In genomic region chr1:9603307-9603706, GRCh38 we compare ENCODE assay signal across 31 cellular contexts.
"Had no signal": no experiment of that assay in that cellular context is flagged by ENCODE, and none has a peak within 500 bp of the region (broad histone marks: within the 10 kb centered on the region; RNA-seq: fewer than 3 reads in every experiment).

No MANE protein-coding gene starts in this region.

- H3K4me1 ChIP-seq: ascending aorta, breast epithelium, colonic mucosa, gastroesophageal sphincter had no signal

- H3K4me1 Mint-ChIP-seq: activated CD4-positive, alpha-beta T cell treated with anti-CD3 and anti-CD28 coated beads for 36 hours; activated naive CD4-positive, alpha-beta T cell treated with anti-CD3 and anti-CD28 coated beads, Interleukin-2, amount 10 ng/mL, durations not matched to agents 7 days and 5 days; activated naive CD8-positive, alpha-beta T cell treated with anti-CD3 and anti-CD28 coated beads, Interleukin-2, amount 10 ng/mL, durations not matched to agents 7 days and 5 days had no signal

- H3K27ac Mint-ChIP-seq: activated CD4-positive, alpha-beta T cell treated with anti-CD3 and anti-CD28 coated beads for 36 hours; activated CD8-positive, alpha-beta T cell treated with anti-CD3 and anti-CD28 coated beads for 36 hours; activated naive CD4-positive, alpha-beta T cell treated with anti-CD3 and anti-CD28 coated beads, Interleukin-2, amount 10 ng/mL, durations not matched to agents 7 days and 5 days; activated naive CD4-positive, alpha-beta T cell treated with anti-CD3 and anti-CD28 coated beads, Interleukin-2, amount 50 U/mL, for 72 hours; activated naive CD8-positive, alpha-beta T cell treated with anti-CD3 and anti-CD28 coated beads, Interleukin-2, amount 10 ng/mL, durations not matched to agents 7 days and 5 days; activated T-cell treated with anti-CD3 and anti-CD28 coated beads, Interleukin-2, amount 50 U/mL, for 24 hours; activated T-cell treated with anti-CD3 and anti-CD28 coated beads, Interleukin-2, amount 50 U/mL, for 72 hours had no signal

- ATAC-seq: activated CD4-positive, alpha-beta T cell treated with anti-CD3 and anti-CD28 coated beads for 36 hours; activated CD8-positive, alpha-beta T cell treated with anti-CD3 and anti-CD28 coated beads for 36 hours; activated naive CD4-positive, alpha-beta T cell treated with anti-CD3 and anti-CD28 coated beads, Interleukin-2, amount 50 U/mL, for 72 hours; activated T-cell treated with anti-CD3 and anti-CD28 coated beads, Interleukin-2, amount 50 U/mL, for 72 hours; gastroesophageal sphincter had no signal

- H3K27ac ChIP-seq: ascending aorta, breast epithelium, cardiac muscle cell, colonic mucosa, epithelial cell of prostate, esophagus squamous epithelium, gastroesophageal sphincter had no signal

- H3K36me3 ChIP-seq: breast epithelium, colonic mucosa had no signal

- H3K9me3 Mint-ChIP-seq: activated CD8-positive, alpha-beta T cell treated with anti-CD3 and anti-CD28 coated beads for 36 hours; activated naive CD4-positive, alpha-beta T cell treated with anti-CD3 and anti-CD28 coated beads, Interleukin-2, amount 10 ng/mL, durations not matched to agents 7 days and 5 days; activated naive CD4-positive, alpha-beta T cell treated with anti-CD3 and anti-CD28 coated beads, Interleukin-2, amount 50 U/mL, for 72 hours; activated naive CD8-positive, alpha-beta T cell treated with anti-CD3 and anti-CD28 coated beads, Interleukin-2, amount 10 ng/mL, durations not matched to agents 7 days and 5 days; activated T-cell treated with anti-CD3 and anti-CD28 coated beads, Interleukin-2, amount 50 U/mL, for 24 hours; activated T-cell treated with anti-CD3 and anti-CD28 coated beads, Interleukin-2, amount 50 U/mL, for 72 hours; brain had no signal

- FAIRE-seq: endometrium, endothelial cell of umbilical vein had no signal

- H3K4me3 ChIP-seq: ascending aorta, breast epithelium, cardiac muscle cell, colonic mucosa, esophagus squamous epithelium, gastroesophageal sphincter had no signal

- H3K27me3 Mint-ChIP-seq: activated CD4-positive, alpha-beta T cell treated with anti-CD3 and anti-CD28 coated beads for 36 hours; activated CD8-positive, alpha-beta T cell treated with anti-CD3 and anti-CD28 coated beads for 36 hours; activated naive CD4-positive, alpha-beta T cell treated with anti-CD3 and anti-CD28 coated beads, Interleukin-2, amount 10 ng/mL, durations not matched to agents 7 days and 5 days; activated naive CD8-positive, alpha-beta T cell treated with anti-CD3 and anti-CD28 coated beads, Interleukin-2, amount 10 ng/mL, durations not matched to agents 7 days and 5 days; activated T-cell treated with anti-CD3 and anti-CD28 coated beads, Interleukin-2, amount 50 U/mL, for 24 hours; brain had no signal

- H3K27me3 ChIP-seq: ascending aorta, breast epithelium, cardiac muscle cell, colonic mucosa, esophagus squamous epithelium, gastroesophageal sphincter had no signal

- DNase-seq: activated CD4-positive, alpha-beta T cell treated with anti-CD3 and anti-CD28 coated beads for 36 hours; activated CD4-positive, alpha-beta T cell treated with anti-CD3 and anti-CD28 coated beads, Interleukin-2, amount 50 U/mL, for 1 hour; activated CD4-positive, alpha-beta T cell treated with anti-CD3 and anti-CD28 coated beads, Interleukin-2, amount 50 U/mL, for 48 hours; activated CD4-positive, CD25-positive, alpha-beta regulatory T cell; activated CD4-positive, CD25-positive, alpha-beta regulatory T cell treated with anti-CD3 and anti-CD28 coated beads, Interleukin-2, amount 50 U/mL, for 72 hours; activated CD8-positive, alpha-beta memory T cell treated with anti-CD3 and anti-CD28 coated beads for 24 hours; activated CD8-positive, alpha-beta memory T cell treated with anti-CD3 and anti-CD28 coated beads, Interleukin-2, amount 50 U/mL, for 48 hours; activated CD8-positive, alpha-beta T cell treated with anti-CD3 and anti-CD28 coated beads for 36 hours; activated gamma-delta T cell; activated naive CD4-positive, alpha-beta T cell; activated naive CD4-positive, alpha-beta T cell treated with anti-CD3 and anti-CD28 coated beads, Interleukin-2, amount 10 ng/mL, durations not matched to agents 7 days and 5 days; activated naive CD8-positive, alpha-beta T cell treated with anti-CD3 and anti-CD28 coated beads, Interleukin-2, amount 10 ng/mL, durations not matched to agents 7 days and 5 days; activated T-cell treated with anti-CD3 and anti-CD28 coated beads for 4 hours; activated T-cell treated with anti-CD3 and anti-CD28 coated beads, Interleukin-2, amount 50 U/mL, for 24 hours; activated T-cell treated with anti-CD3 and anti-CD28 coated beads, Interleukin-2, amount 50 U/mL, for 72 hours; central memory CD4-positive, alpha-beta T cell; cerebellar nuclear complex; colonic mucosa; effector CD8-positive, alpha-beta T cell; esophagus squamous epithelium; foreskin melanocyte; T-helper 2 cell had no signal

- H3K36me3 Mint-ChIP-seq: activated naive CD4-positive, alpha-beta T cell treated with anti-CD3 and anti-CD28 coated beads, Interleukin-2, amount 50 U/mL, for 72 hours; activated naive CD8-positive, alpha-beta T cell treated with anti-CD3 and anti-CD28 coated beads, Interleukin-2, amount 10 ng/mL, durations not matched to agents 7 days and 5 days had no signal

- H3K9me3 ChIP-seq: ascending aorta, breast epithelium, colonic mucosa, esophagus squamous epithelium, gastroesophageal sphincter had no signal

- H3K4me3 Mint-ChIP-seq: activated CD4-positive, alpha-beta T cell treated with anti-CD3 and anti-CD28 coated beads for 36 hours; activated CD8-positive, alpha-beta T cell treated with anti-CD3 and anti-CD28 coated beads for 36 hours; activated naive CD4-positive, alpha-beta T cell treated with anti-CD3 and anti-CD28 coated beads, Interleukin-2, amount 10 ng/mL, durations not matched to agents 7 days and 5 days; activated naive CD8-positive, alpha-beta T cell treated with anti-CD3 and anti-CD28 coated beads, Interleukin-2, amount 10 ng/mL, durations not matched to agents 7 days and 5 days; activated T-cell treated with anti-CD3 and anti-CD28 coated beads, Interleukin-2, amount 50 U/mL, for 24 hours; activated T-cell treated with anti-CD3 and anti-CD28 coated beads, Interleukin-2, amount 50 U/mL, for 72 hours; brain had no signal
